Comparison of ENCODE assay signal across 8 cellular contexts in genomic region chr6:14276667-14277404, GRCh38.
DNase-seq lines count a peak whose midpoint lies in the region; ATAC-seq and TF ChIP-seq lines count a peak whose summit lies in the region.

No MANE protein-coding gene starts in this region.

- H3K79me2 ChIP-seq in DND-41 (ENCODE audit: insufficient read depth, low read length): no peaks in the 10 kb centered on the region

- peaks cover 19% of the 10 kb centered on the region for H3K9me3 Mint-ChIP-seq in activated CD8-positive, alpha-beta T cell treated with anti-CD3 and anti-CD28 coated beads, Interleukin-2, amount 10 ng/mL, durations not matched to agents 7 days and 5 days (ENCODE audit: insufficient read depth)
- peaks cover 4% of the 10 kb centered on the region for H3K9me3 Mint-ChIP-seq in natural killer cell treated with Interleukin-12 subunit alpha and Interleukin-12 subunit beta and Interleukin-15 and Interleukin-18, amount 100 ng/mL, for 72 hours

- peak overlapping the region; percentile 47 for H3K4me3 Mint-ChIP-seq in activated CD8-positive, alpha-beta T cell treated with anti-CD3 and anti-CD28 coated beads, Interleukin-2, amount 10 ng/mL, durations not matched to agents 7 days and 5 days
- peak overlapping the region; percentile 52 for H3K4me3 Mint-ChIP-seq in natural killer cell treated with Interleukin-12 subunit alpha and Interleukin-12 subunit beta and Interleukin-15 and Interleukin-18, amount 100 ng/mL, for 72 hours

- H3K9ac ChIP-seq in DND-41 (ENCODE audit: low read depth, low read length): peak overlapping the region; percentile 50

- ATAC-seq in DND-41 (ENCODE audit: insufficient read depth, low read depth) (peak; percentile 97), GM19395 (IDR thresholded peaks at IDR 0.05; ENCODE audit: unreplicated experiment) (peak; percentile 88), HG03432 (IDR thresholded peaks at IDR 0.05; ENCODE audit: unreplicated experiment) (peak; percentile 87)
- ATAC-seq in activated CD8-positive, alpha-beta T cell treated with anti-CD3 and anti-CD28 coated beads, Interleukin-2, amount 10 ng/mL, durations not matched to agents 7 days and 5 days: peak; percentile 95
- ATAC-seq in natural killer cell treated with Interleukin-12 subunit alpha and Interleukin-12 subunit beta and Interleukin-15 and Interleukin-18, amount 100 ng/mL, for 72 hours: peak in 1 of 2 donors; percentile 71

- no peak for TF ChIP-seq CTCF in DND-41 (IDR thresholded peaks at IDR 0.05; ENCODE audit: borderline replicate concordance, extremely low read depth, low read length, poor library complexity, severe bottlenecking)

- CTCF ChIA-PET in activated CD8-positive, alpha-beta T cell treated with anti-CD3 and anti-CD28 coated beads, Interleukin-2, amount 10 ng/mL, durations not matched to agents 7 days and 5 days (lab: Charles Lee): interaction anchor here (1.1 to 2.0 kb wide), 3 partner anchors 11 to 40 kb away, joined by 4 to 6 read pairs (median 4); no protein-coding TSS in a partner anchor

- H3K4me1 Mint-ChIP-seq in activated CD8-positive, alpha-beta T cell treated with anti-CD3 and anti-CD28 coated beads, Interleukin-2, amount 10 ng/mL, durations not matched to agents 7 days and 5 days (ENCODE audit: low read depth): peaks cover 50% of the 10 kb centered on the region
- peaks cover 29 to 30% of the 10 kb centered on the region in 2 donors for H3K4me1 Mint-ChIP-seq in natural killer cell treated with Interleukin-12 subunit alpha and Interleukin-12 subunit beta and Interleukin-15 and Interleukin-18, amount 100 ng/mL, for 72 hours (ENCODE audit: low read depth in 2 of 2)

- peaks cover 47% of the 10 kb centered on the region for H3K4me1 ChIP-seq in DND-41 (ENCODE audit: insufficient read depth, low read length)
- H3K4me1 ChIP-seq in effector memory CD4-positive, alpha-beta T cell (ENCODE audit: control insufficient read depth, insufficient read depth, low read length, poor library complexity, severe bottlenecking): peaks cover 26% of the 10 kb centered on the region

- H3K36me3 ChIP-seq in DND-41 (ENCODE audit: insufficient read depth, low read length): no peaks in the 10 kb centered on the region
- no peaks in the 10 kb centered on the region for H3K36me3 ChIP-seq in effector memory CD4-positive, alpha-beta T cell (ENCODE audit: control insufficient read depth, insufficient read depth, low read length)
- H3K36me3 ChIP-seq in H7 (replicated peaks; ENCODE audit: control insufficient read depth, insufficient read depth, low read length): no peaks in the 10 kb centered on the region

- H3K27ac ChIP-seq in DND-41 (ENCODE audit: low read length): peak overlapping the region; percentile 92
- no peak overlapping the region for H3K27ac ChIP-seq in effector memory CD4-positive, alpha-beta T cell (ENCODE audit: insufficient read depth, low read length, poor library complexity, severe bottlenecking)

- H3K27me3 ChIP-seq in DND-41 (ENCODE audit: insufficient read depth, low read length, poor library complexity): no peaks in the 10 kb centered on the region
- no peaks in the 10 kb centered on the region for H3K27me3 ChIP-seq in effector memory CD4-positive, alpha-beta T cell (replicated peaks; ENCODE audit: control insufficient read depth, insufficient read depth, low read length, poor library complexity, severe bottlenecking)
- no peaks in the 10 kb centered on the region; the same call in 1 of the 2 replicates for H3K27me3 ChIP-seq in H7 (ENCODE audit: control insufficient read depth, insufficient read depth, low read length)

- peak overlapping the region; percentile 60 for H3K4me2 ChIP-seq in DND-41 (ENCODE audit: insufficient read depth, low read length)

- H4K20me1 ChIP-seq in DND-41 (ENCODE audit: insufficient read depth, low read length): no peaks in the 10 kb centered on the region

- H2AFZ ChIP-seq in DND-41 (ENCODE audit: low read depth, low read length): peak overlapping the region; percentile 35

- H3K27me3 Mint-ChIP-seq in activated CD8-positive, alpha-beta T cell treated with anti-CD3 and anti-CD28 coated beads, Interleukin-2, amount 10 ng/mL, durations not matched to agents 7 days and 5 days (ENCODE audit: low read depth): no peaks in the 10 kb centered on the region
- peaks cover 0 to 7% of the 10 kb centered on the region in 2 donors for H3K27me3 Mint-ChIP-seq in natural killer cell treated with Interleukin-12 subunit alpha and Interleukin-12 subunit beta and Interleukin-15 and Interleukin-18, amount 100 ng/mL, for 72 hours

- DNase-seq in DND-41 (peak; percentile 69), cerebellum (ENCODE audit: low spot score) (no peak), H7 (no peak)
- peak; percentile 65 for DNase-seq in activated CD8-positive, alpha-beta T cell treated with anti-CD3 and anti-CD28 coated beads, Interleukin-2, amount 10 ng/mL, durations not matched to agents 7 days and 5 days
- DNase-seq in natural killer cell treated with Interleukin-12 subunit alpha and Interleukin-12 subunit beta and Interleukin-15 and Interleukin-18, amount 100 ng/mL, for 72 hours (ENCODE audit: low spot score): no peak
- no peak for DNase-seq in effector memory CD4-positive, alpha-beta T cell

- H3K27ac Mint-ChIP-seq in activated CD8-positive, alpha-beta T cell treated with anti-CD3 and anti-CD28 coated beads, Interleukin-2, amount 10 ng/mL, durations not matched to agents 7 days and 5 days: peak overlapping the region; percentile 89
- H3K27ac Mint-ChIP-seq in natural killer cell treated with Interleukin-12 subunit alpha and Interleukin-12 subunit beta and Interleukin-15 and Interleukin-18, amount 100 ng/mL, for 72 hours: peak overlapping the region; percentile 30 to 56

- peaks cover 10% of the 10 kb centered on the region for H3K9me3 ChIP-seq in DND-41 (ENCODE audit: insufficient read depth, low read length, severe bottlenecking)
- H3K9me3 ChIP-seq in effector memory CD4-positive, alpha-beta T cell (ENCODE audit: control insufficient read depth, low read length): no peaks in the 10 kb centered on the region

- H3K4me3 ChIP-seq in DND-41 (ENCODE audit: low read depth in 1 of 2, low read length in 2 of 2): peak overlapping the region in 1 of 2 experiments; percentile 42; a peak in 2 of 4 replicates
- no peak overlapping the region for H3K4me3 ChIP-seq in effector memory CD4-positive, alpha-beta T cell (ENCODE audit: insufficient read depth, low read depth, low read length, poor library complexity, severe bottlenecking)
- H3K4me3 ChIP-seq in H7 (ENCODE audit: insufficient read depth, low read depth, low read length): no peak overlapping the region

- POLR2A ChIA-PET in activated CD8-positive, alpha-beta T cell treated with anti-CD3 and anti-CD28 coated beads, Interleukin-2, amount 10 ng/mL, durations not matched to agents 7 days and 5 days (lab: Charles Lee): interaction anchor here (0.5 to 1.8 kb wide), 5 partner anchors 13 to 113 kb away, joined by 3 to 5 read pairs (median 4); no protein-coding TSS in a partner anchor

- peaks cover 18% of the 10 kb centered on the region for H3K36me3 Mint-ChIP-seq in activated CD8-positive, alpha-beta T cell treated with anti-CD3 and anti-CD28 coated beads, Interleukin-2, amount 10 ng/mL, durations not matched to agents 7 days and 5 days (ENCODE audit: low read depth)
- H3K36me3 Mint-ChIP-seq in natural killer cell treated with Interleukin-12 subunit alpha and Interleukin-12 subunit beta and Interleukin-15 and Interleukin-18, amount 100 ng/mL, for 72 hours: no peaks in the 10 kb centered on the region

Comparison
In these comparisons a context has a peak if more than half of its experiments do, and no peak if none do; other contexts are left out.
1. DNase-seq: peak in DND-41 (single experiment) and activated CD8-positive, alpha-beta T cell treated with anti-CD3 and anti-CD28 coated beads, Interleukin-2, amount 10 ng/mL, durations not matched to agents 7 days and 5 days (single experiment); none in natural killer cell treated with Interleukin-12 subunit alpha and Interleukin-12 subunit beta and Interleukin-15 and Interleukin-18, amount 100 ng/mL, for 72 hours (single experiment), cerebellum (single experiment), effector memory CD4-positive, alpha-beta T cell (0 of 3) and H7 (single experiment).